Comparison of ENCODE assay signal across 23 cellular contexts in the genomic region with DNA sequence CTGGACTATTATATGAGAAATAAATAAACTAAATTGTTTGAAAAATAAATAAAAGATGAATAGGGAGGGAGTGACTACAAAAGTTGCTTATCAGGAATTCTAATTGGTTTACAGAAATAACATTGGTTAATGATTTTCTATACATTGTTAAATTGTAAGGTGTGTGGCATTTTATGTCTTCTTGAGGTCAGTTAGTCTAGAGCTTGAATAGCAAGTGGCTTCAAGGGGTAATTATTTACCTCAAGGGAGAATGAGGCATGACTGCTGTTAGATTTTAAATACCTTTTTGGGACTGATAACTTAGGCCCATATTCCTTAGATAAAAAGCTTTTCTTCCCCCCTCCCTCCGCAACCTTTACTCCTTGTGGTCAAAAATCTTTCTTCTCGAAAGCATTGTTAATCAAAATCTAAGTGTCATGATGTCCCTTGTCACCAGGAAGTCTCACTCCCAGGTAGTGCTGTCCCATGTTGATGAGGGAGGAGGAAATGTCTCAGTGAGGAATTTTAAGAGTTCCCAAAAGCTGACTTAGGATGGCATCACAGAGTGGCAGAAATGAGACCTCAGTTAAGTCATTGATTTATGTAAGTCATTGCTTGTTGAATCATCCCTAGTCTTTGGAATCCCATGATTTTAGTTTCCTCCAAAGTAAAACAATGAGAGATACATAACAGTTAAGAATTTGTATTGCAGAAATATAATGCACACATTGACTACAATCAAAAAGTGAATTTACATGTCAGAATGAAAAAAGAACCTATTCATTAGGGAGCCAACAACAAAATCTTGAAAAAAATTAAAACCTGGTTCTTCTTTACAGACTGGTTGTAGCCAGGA.
DNase-seq lines count a peak whose midpoint lies in the region; TF ChIP-seq lines count a peak whose summit lies in the region.
"Had no signal": no experiment of that assay in that cellular context is flagged by ENCODE, and none has a peak within 500 bp of the region (broad histone marks: within the 10 kb centered on the region; RNA-seq: fewer than 3 reads in every experiment).

No MANE protein-coding gene starts in this region.

- H3K9ac ChIP-seq in endodermal cell (ENCODE audit: extremely low read depth, low read length, poor library complexity, severe bottlenecking) = no peak overlapping the region

- no peak overlapping the region for H3K4me3 ChIP-seq in endodermal cell (ENCODE audit: low read length)
- H3K4me3 ChIP-seq: GM12878, thoracic aorta had no signal

- 91% methylated on average over 2 of the region's 2 CpGs; no CpG with 5 or more reads in 1 of the 2 experiments for WGBS in endodermal cell (ENCODE audit: insufficient coverage in 1 of 2, insufficient read length in 1 of 2), 2 experiments

- H3K4me3 Mint-ChIP-seq in endodermal cell = no peak overlapping the region
- H3K4me3 Mint-ChIP-seq: activated CD4-positive, alpha-beta memory T cell treated with anti-CD3 and anti-CD28 coated beads, Interleukin-2, amount 10 ng/mL, durations not matched to agents 7 days and 5 days; CD8-positive, alpha-beta T cell; immature natural killer cell had no signal

- peaks cover 16% of the 10 kb centered on the region for H3K4me1 Mint-ChIP-seq in endodermal cell
- H3K4me1 Mint-ChIP-seq: activated CD4-positive, alpha-beta memory T cell treated with anti-CD3 and anti-CD28 coated beads, Interleukin-2, amount 10 ng/mL, durations not matched to agents 7 days and 5 days; immature natural killer cell had no signal

- H3K27me3 Mint-ChIP-seq in endodermal cell (ENCODE audit: insufficient read depth) = no peaks in the 10 kb centered on the region
- H3K27me3 Mint-ChIP-seq: activated CD4-positive, alpha-beta memory T cell treated with anti-CD3 and anti-CD28 coated beads, Interleukin-2, amount 10 ng/mL, durations not matched to agents 7 days and 5 days had no signal

- TF ChIP-seq CTCF in endodermal cell (conservative IDR thresholded peaks at IDR 0.05) = no peak

- H3K27ac ChIP-seq in endodermal cell (ENCODE audit: low read depth, low read length) = no peak overlapping the region
- H3K27ac ChIP-seq: RWPE1, thoracic aorta had no signal

- no peaks in the 10 kb centered on the region for H3K27me3 ChIP-seq in endodermal cell (ENCODE audit: control insufficient read depth, insufficient read depth, low read length, poor library complexity, severe bottlenecking)

- no peak overlapping the region for H3K27ac Mint-ChIP-seq in endodermal cell
- H3K27ac Mint-ChIP-seq: activated CD4-positive, alpha-beta memory T cell treated with anti-CD3 and anti-CD28 coated beads, Interleukin-2, amount 10 ng/mL, durations not matched to agents 7 days and 5 days; CD8-positive, alpha-beta T cell had no signal

- DNase-seq in HT1080 (ENCODE audit: low read depth) (peak; percentile 20), dermis blood vessel endothelial cell (peak; percentile 38), kidney glomerular epithelial cell (lab: John Stamatoyannopoulos, UW) (peak; percentile 39), SW 1271 (lab: John Stamatoyannopoulos, UW) (no peak), endodermal cell (no peak), NCI-H82 treated with DMSO at 0.1 percent for 48 hours (lab: John Stamatoyannopoulos, UW; ENCODE audit: unreplicated experiment) (no peak)
- no peak for DNase-seq in activated CD8-positive, alpha-beta memory T cell treated with anti-CD3 and anti-CD28 coated beads, Interleukin-2, amount 50 U/mL, for 48 hours
- DNase-seq: activated CD4-positive, alpha-beta memory T cell treated with anti-CD3 and anti-CD28 coated beads, Interleukin-2, amount 10 ng/mL, durations not matched to agents 7 days and 5 days; activated gamma-delta T cell treated with Interleukin-2 at 50 U/mL for 16 hours; activated T-cell treated with anti-CD3 and anti-CD28 coated beads for 4 hours; CD8-positive, alpha-beta T cell; DMS79 treated with DMSO at 0.1 percent for 48 hours; immature natural killer cell; NCI-H1694; NCI-H2171; NCI-H524; nucleus accumbens; stimulated activated CD4-positive, alpha-beta T cell treated with anti-CD3 and anti-CD28 coated beads, Interleukin-4, amount 100 ng/mL, for 24 hours; stimulated activated naive CD4-positive, alpha-beta T cell treated with Interleukin-2 at 50 U/mL for 16 hours; T-helper 9 cell had no signal

- peaks cover 36% of the 10 kb centered on the region for H3K9me3 ChIP-seq in endodermal cell (ENCODE audit: control insufficient read depth, low read length)

- H3K36me3 Mint-ChIP-seq in endodermal cell (ENCODE audit: low read depth) = peaks cover 22% of the 10 kb centered on the region

- H3K4me1 ChIP-seq in endodermal cell (ENCODE audit: control insufficient read depth, insufficient read depth, low read length) = peaks cover 4% of the 10 kb centered on the region

- H3K9me3 Mint-ChIP-seq in endodermal cell = peaks cover 46% of the 10 kb centered on the region

- peaks cover 8% of the 10 kb centered on the region for H3K36me3 ChIP-seq in endodermal cell (ENCODE audit: control insufficient read depth, insufficient read depth, low read length)
- H3K36me3 ChIP-seq: thoracic aorta had no signal

Comparison
In these comparisons a context has a peak if more than half of its experiments do, and no peak if none do; other contexts are left out.
1. DNase-seq: peak in HT1080 (single experiment), dermis blood vessel endothelial cell (single experiment) and kidney glomerular epithelial cell (single experiment); none in SW 1271 (0 of 2), endodermal cell (single experiment), activated CD8-positive, alpha-beta memory T cell treated with anti-CD3 and anti-CD28 coated beads, Interleukin-2, amount 50 U/mL, for 48 hours (single experiment) and NCI-H82 treated with DMSO at 0.1 percent for 48 hours (single experiment).